Comparison of ENCODE assay signal across 20 cellular contexts in the genomic region with DNA sequence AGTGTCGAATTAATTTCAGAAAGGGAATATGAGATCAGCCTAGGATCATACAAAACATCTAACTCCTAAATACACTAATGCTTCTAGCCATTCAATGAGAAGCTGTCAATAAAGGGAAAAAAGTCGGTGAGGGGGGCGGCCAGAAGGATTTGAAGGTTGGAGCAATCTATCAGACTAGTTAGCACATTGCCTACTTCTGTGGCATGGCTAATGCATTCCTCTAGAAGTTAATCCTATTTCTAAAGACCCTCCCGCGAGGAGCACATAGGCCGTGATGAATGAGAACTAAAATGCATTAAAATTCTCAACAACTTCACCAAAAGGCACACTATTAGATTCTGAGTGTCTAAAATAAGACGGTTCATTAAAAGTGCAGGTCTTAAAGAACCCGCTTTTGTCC.
DNase-seq lines count a peak whose midpoint lies in the region; TF ChIP-seq lines count a peak whose summit lies in the region.
"Had no signal": no experiment of that assay in that cellular context is flagged by ENCODE, and none has a peak within 500 bp of the region (broad histone marks: within the 10 kb centered on the region; RNA-seq: fewer than 3 reads in every experiment).

No MANE protein-coding gene starts in this region.

- H2BK12ac ChIP-seq in neuronal stem cell (ENCODE audit: low read length) = no peak overlapping the region

- no peak overlapping the region for H3K9ac ChIP-seq in neuronal stem cell (ENCODE audit: low read depth, low read length, poor library complexity)
- H3K9ac ChIP-seq: BLaER1, GM23248 had no signal

- H3K14ac ChIP-seq in neuronal stem cell (ENCODE audit: low read length) = no peak overlapping the region

- no peaks in the 10 kb centered on the region for H3K27me3 ChIP-seq in HAP-1 (ENCODE audit: low read depth)
- H3K27me3 ChIP-seq in ectodermal cell (ENCODE audit: control insufficient read depth, insufficient read depth, low read length, poor library complexity, severe bottlenecking) = no peaks in the 10 kb centered on the region
- H3K27me3 ChIP-seq in neuronal stem cell (ENCODE audit: control insufficient read depth in 3 of 3, insufficient read depth in 3 of 3, low read depth in 1 of 3, low read length in 3 of 3) = no peaks in the 10 kb centered on the region
- H3K27me3 ChIP-seq: BLaER1 had no signal

- peaks cover 5% of the 10 kb centered on the region for H3K36me3 Mint-ChIP-seq in activated naive CD4-positive, alpha-beta T cell treated with anti-CD3 and anti-CD28 coated beads for 36 hours (ENCODE audit: low read depth)
- H3K36me3 Mint-ChIP-seq in chondrocyte (ENCODE audit: low read depth) = peaks cover 3% of the 10 kb centered on the region

- in situ Hi-C loops in HAP-1 (cut with MboI; ENCODE audit: low sequenced_read_pairs) = no loop called here

- H3K27ac ChIP-seq in ectodermal cell (ENCODE audit: insufficient read depth, low read depth, low read length, poor library complexity, severe bottlenecking) (peak overlapping the region; percentile 56), neuronal stem cell (replicated peaks; ENCODE audit: low read length) (peak overlapping the region; percentile 86)
- H3K27ac ChIP-seq: BLaER1, C4-2B, GM23248 had no signal

- H4K91ac ChIP-seq in neuronal stem cell (ENCODE audit: low read depth, low read length, poor library complexity) = no peak overlapping the region

- no peak overlapping the region for H3K27ac Mint-ChIP-seq in activated naive CD4-positive, alpha-beta T cell treated with anti-CD3 and anti-CD28 coated beads for 36 hours
- no peak overlapping the region for H3K27ac Mint-ChIP-seq in chondrocyte (ENCODE audit: unreplicated experiment)
- H3K27ac Mint-ChIP-seq: B cell; CD4-positive, CD25-positive, alpha-beta regulatory T cell; CD8-positive, alpha-beta T cell had no signal

- H3K4me3 ChIP-seq in HAP-1 (no peak overlapping the region), ectodermal cell (ENCODE audit: insufficient read depth, low read depth, low read length) (no peak overlapping the region), neuronal stem cell (ENCODE audit: low read length in 2 of 2) (no peak overlapping the region)
- H3K4me3 ChIP-seq: BLaER1, GM12878, GM23248 had no signal

- H2BK120ac ChIP-seq in neuronal stem cell (ENCODE audit: low read depth, low read length) = no peak overlapping the region

- no peaks in the 10 kb centered on the region for H3K9me3 Mint-ChIP-seq in activated naive CD4-positive, alpha-beta T cell treated with anti-CD3 and anti-CD28 coated beads for 36 hours
- H3K9me3 Mint-ChIP-seq in chondrocyte (ENCODE audit: low read depth) = no peaks in the 10 kb centered on the region
- H3K9me3 Mint-ChIP-seq: CD4-positive, CD25-positive, alpha-beta regulatory T cell; CD8-positive, alpha-beta T cell had no signal

- no peak overlapping the region for H4K8ac ChIP-seq in neuronal stem cell (ENCODE audit: low read depth, low read length)

- no peaks in the 10 kb centered on the region for H3K27me3 Mint-ChIP-seq in activated naive CD4-positive, alpha-beta T cell treated with anti-CD3 and anti-CD28 coated beads for 36 hours (ENCODE audit: low read depth)
- no peaks in the 10 kb centered on the region for H3K27me3 Mint-ChIP-seq in chondrocyte (ENCODE audit: low read depth)
- H3K27me3 Mint-ChIP-seq: B cell; CD4-positive, CD25-positive, alpha-beta regulatory T cell had no signal

- no peak overlapping the region for H2BK15ac ChIP-seq in neuronal stem cell (ENCODE audit: low read length)

- H3K79me1 ChIP-seq in neuronal stem cell (ENCODE audit: low read depth, low read length) = no peaks in the 10 kb centered on the region

- CTCF ChIA-PET in activated naive CD4-positive, alpha-beta T cell treated with anti-CD3 and anti-CD28 coated beads for 36 hours (lab: Charles Lee) = no interaction called here

- H3K18ac ChIP-seq in neuronal stem cell (ENCODE audit: low read length) = no peak overlapping the region

- H3K4ac ChIP-seq in neuronal stem cell (ENCODE audit: low read length) = no peak overlapping the region

- no peak overlapping the region for H3K4me3 Mint-ChIP-seq in activated naive CD4-positive, alpha-beta T cell treated with anti-CD3 and anti-CD28 coated beads for 36 hours
- H3K4me3 Mint-ChIP-seq in chondrocyte (ENCODE audit: unreplicated experiment) = no peak overlapping the region
- H3K4me3 Mint-ChIP-seq: B cell; CD4-positive, CD25-positive, alpha-beta regulatory T cell; CD8-positive, alpha-beta T cell had no signal

- no peak overlapping the region for H3K4me2 ChIP-seq in neuronal stem cell (ENCODE audit: insufficient read depth, low read length, poor library complexity, severe bottlenecking)
- H3K4me2 ChIP-seq: BLaER1 had no signal

- H2AK5ac ChIP-seq in neuronal stem cell (ENCODE audit: low read depth, low read length) = no peak overlapping the region

- no peak overlapping the region for H3K23ac ChIP-seq in neuronal stem cell (ENCODE audit: low read depth, low read length, poor library complexity)

- H2BK5ac ChIP-seq in neuronal stem cell (ENCODE audit: low read length) = no peak overlapping the region

- intact Hi-C loops in activated naive CD4-positive, alpha-beta T cell treated with anti-CD3 and anti-CD28 coated beads for 36 hours (cut with micrococcal nuclease) = no loop called here

- DNase-seq in HAP-1 (ENCODE audit: low spot score in 2 of 2) (peak; percentile 53 to 63), NCI-H82 treated with DMSO at 0.1 percent for 48 hours (lab: John Stamatoyannopoulos, UW; ENCODE audit: unreplicated experiment) (peak; percentile 56), neuronal stem cell (ENCODE audit: low spot score) (peak; percentile 36), epidermal melanocyte (ENCODE audit: insufficient read length, low spot score) (no peak), dermis blood vessel endothelial cell (no peak), chondrocyte (ENCODE audit: low spot score) (no peak)
- DNase-seq in activated naive CD4-positive, alpha-beta T cell treated with anti-CD3 and anti-CD28 coated beads for 36 hours = no peak
- DNase-seq: CD4-positive, CD25-positive, alpha-beta regulatory T cell; CD8-positive, alpha-beta T cell; DMS 273 treated with DMSO at 0.1 percent for 48 hours; DMS79; EL; GDM1; GM23248; H7 had no signal

- no peak for TF ChIP-seq CTCF in chondrocyte (IDR thresholded peaks at IDR 0.05)

- H3K9me3 ChIP-seq in HAP-1 (no peaks in the 10 kb centered on the region), ectodermal cell (ENCODE audit: control insufficient read depth, low read length) (no peaks in the 10 kb centered on the region), neuronal stem cell (replicated peaks in 1 of 2; ENCODE audit: control insufficient read depth in 2 of 2, insufficient read depth in 1 of 2, low read depth in 1 of 2, low read length in 2 of 2) (no peaks in the 10 kb centered on the region)
- H3K9me3 ChIP-seq: BLaER1 had no signal

- 85 to 91% methylated on average over 8 of the region's 8 CpGs for WGBS in ectodermal cell, 2 experiments
- no CpG with 5 or more reads among the region's 8 CpGs for WGBS in neuronal stem cell (ENCODE audit: extremely low coverage in 2 of 2, insufficient read length in 2 of 2, insufficient replicate concordance in 1 of 2), 2 donors

- H3K4me1 Mint-ChIP-seq in activated naive CD4-positive, alpha-beta T cell treated with anti-CD3 and anti-CD28 coated beads for 36 hours (ENCODE audit: low read depth) = no peaks in the 10 kb centered on the region
- no peaks in the 10 kb centered on the region for H3K4me1 Mint-ChIP-seq in chondrocyte (ENCODE audit: low read depth)
- H3K4me1 Mint-ChIP-seq: B cell; CD4-positive, CD25-positive, alpha-beta regulatory T cell had no signal

- peaks cover 16% of the 10 kb centered on the region for H3K4me1 ChIP-seq in HAP-1
- peaks cover 35% of the 10 kb centered on the region for H3K4me1 ChIP-seq in ectodermal cell (ENCODE audit: control insufficient read depth, insufficient read depth, low read length)
- H3K4me1 ChIP-seq in neuronal stem cell (ENCODE audit: control insufficient read depth in 2 of 2, insufficient read depth in 1 of 2, low read depth in 1 of 2, low read length in 2 of 2) = peaks cover 12 to 35% of the 10 kb centered on the region in 2 donors
- H3K4me1 ChIP-seq: BLaER1 had no signal

- H3K36me3 ChIP-seq in HAP-1 (replicated peaks) (no peaks in the 10 kb centered on the region), ectodermal cell (ENCODE audit: control insufficient read depth, insufficient read depth, low read length) (no peaks in the 10 kb centered on the region), neuronal stem cell (replicated peaks in 1 of 2; ENCODE audit: control insufficient read depth in 2 of 2, insufficient read depth in 2 of 2, low read length in 2 of 2) (no peaks in the 10 kb centered on the region)

- H2AFZ ChIP-seq in neuronal stem cell (ENCODE audit: low read length) = no peak overlapping the region
- H2AFZ ChIP-seq: GM23248 had no signal

Comparison
In these comparisons a context has a peak if more than half of its experiments do, and no peak if none do; other contexts are left out.
1. DNase-seq: peak in HAP-1 (2 of 2), NCI-H82 treated with DMSO at 0.1 percent for 48 hours (single experiment) and neuronal stem cell (single experiment); none in epidermal melanocyte (single experiment), activated naive CD4-positive, alpha-beta T cell treated with anti-CD3 and anti-CD28 coated beads for 36 hours (single experiment), dermis blood vessel endothelial cell (single experiment) and chondrocyte (single experiment).